In the genomic region with DNA sequence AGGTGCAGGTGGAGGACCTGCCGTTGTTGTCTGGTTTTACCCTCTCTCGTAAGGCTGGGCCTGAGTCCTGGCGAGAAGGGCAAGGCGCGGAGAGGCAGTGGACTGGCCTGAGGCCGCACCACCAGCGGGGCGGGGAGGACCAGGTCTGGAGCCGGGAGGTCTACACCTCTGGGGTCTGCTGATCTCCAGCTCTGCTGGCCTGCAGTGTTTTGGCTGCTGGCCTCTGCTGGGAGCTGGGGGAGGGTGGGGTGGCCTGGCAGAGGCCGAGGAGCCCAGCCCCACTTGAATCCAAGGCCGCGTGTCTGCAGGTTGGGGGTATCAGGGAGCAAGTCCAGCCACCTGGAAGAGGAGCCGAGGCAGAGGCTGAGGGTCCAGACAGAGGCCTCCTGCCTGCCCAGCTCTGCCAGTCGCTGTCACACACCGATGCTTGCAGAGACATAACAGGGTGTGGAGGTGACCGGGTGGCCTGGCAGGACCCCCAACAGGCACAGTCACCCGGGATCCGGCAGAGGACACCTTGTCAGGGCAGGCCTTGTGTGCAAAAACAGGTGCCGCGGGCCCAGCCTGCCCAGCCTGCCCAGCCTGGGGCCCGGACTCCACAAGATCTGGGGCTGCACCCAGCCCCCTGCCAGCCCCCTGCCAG, we compare ENCODE assay signal across 1 cellular context.
TF ChIP-seq lines count a peak whose summit lies in the region.

No MANE protein-coding gene starts in this region.

TF ChIP-seq in H1, 55 proteins besides CTCF, POLR2A, EP300 and RAD21:
- TF ChIP-seq TAF7 (optimal IDR thresholded peaks at IDR 0.05; ENCODE audit: borderline replicate concordance, low read depth, low read length) (no peak), CHD1 (IDR thresholded peaks at IDR 0.05; ENCODE audit: low read depth, low read length) (no peak), POU5F1 (IDR thresholded peaks at IDR 0.05; ENCODE audit: low read depth, low read length) (no peak), TAF1 (IDR thresholded peaks at IDR 0.05; ENCODE audit: low read depth, low read length) (no peak), BCL11A (IDR thresholded peaks at IDR 0.05; ENCODE audit: low read depth in 2 of 2, low read length in 2 of 2) (no peak), RNF2 (IDR thresholded peaks at IDR 0.05; ENCODE audit: borderline replicate concordance, low read depth, low read length, missing control alignments, poor library complexity, severe bottlenecking) (no peak), PHF8 (conservative IDR thresholded peaks at IDR 0.05; ENCODE audit: low read depth, low read length) (no peak), EGR1 (IDR thresholded peaks at IDR 0.05; ENCODE audit: borderline replicate concordance, low read depth, low read length) (no peak), TEAD4 (IDR thresholded peaks at IDR 0.05; ENCODE audit: low read depth, low read length) (no peak)
